In the genomic region with DNA sequence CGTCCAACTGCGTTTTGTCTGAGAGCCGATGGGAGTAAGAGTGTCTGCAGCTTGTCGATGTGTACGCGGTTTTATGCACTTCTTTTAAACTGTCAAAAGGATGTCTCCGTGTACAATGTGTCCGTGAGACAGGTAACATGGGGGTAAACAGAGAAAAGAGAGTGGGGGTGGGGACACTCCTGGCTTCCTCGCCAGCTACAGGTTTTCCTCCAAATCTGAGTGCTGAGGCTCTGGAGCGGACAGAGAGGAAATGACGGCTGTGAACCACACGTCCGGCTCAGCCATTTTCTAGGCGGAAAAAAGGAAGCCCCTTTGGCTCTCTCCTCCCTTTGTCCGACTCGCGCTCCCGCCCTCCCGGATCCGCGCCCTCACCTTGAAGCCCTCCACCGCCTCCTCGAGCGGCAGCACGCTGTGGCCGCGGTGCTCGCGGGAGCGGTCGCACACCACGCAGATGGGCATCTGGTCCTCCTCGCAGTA, we compare ENCODE assay signal across 1 cellular context.
TF ChIP-seq lines count a peak whose summit lies in the region.

No MANE protein-coding gene starts in this region.

TF ChIP-seq in HepG2, 621 proteins besides CTCF, POLR2A, EP300 and RAD21 (continued from another document and continues in another):
- TF ChIP-seq ZNF281 (CRISPR knock-in tag; IDR thresholded peaks at IDR 0.05; ENCODE audit: borderline replicate concordance) (0 out of 2 replicates have a peak, but pooled peaks have one; percentile 7), ZNF83 (CRISPR knock-in tag; IDR thresholded peaks at IDR 0.05; ENCODE audit: borderline replicate concordance) (0 out of 2 replicates have a peak, but pooled peaks have one; percentile 18), SRSF1 (optimal IDR thresholded peaks at IDR 0.05; ENCODE audit: low read depth, low read length) (no peak), ZNF816 (CRISPR knock-in tag; IDR thresholded peaks at IDR 0.05; ENCODE audit: borderline replicate concordance) (no peak), TSC22D2 (CRISPR knock-in tag; IDR thresholded peaks at IDR 0.05; ENCODE audit: borderline replicate concordance) (no peak), PHF8 (CRISPR knock-in tag; IDR thresholded peaks at IDR 0.05) (no peak), SMAD9 (CRISPR knock-in tag; IDR thresholded peaks at IDR 0.05) (0 out of 2 replicates have a peak, but pooled peaks have one; percentile 15), EZH2 (conservative IDR thresholded peaks at IDR 0.05; ENCODE audit: low read depth, low read length) (no peak), PRMT3 (CRISPR knock-in tag; IDR thresholded peaks at IDR 0.05; ENCODE audit: borderline replicate concordance, low read depth) (no peak; the same call in 1 of the 2 replicates), XRCC5 (optimal IDR thresholded peaks at IDR 0.05; ENCODE audit: low read length) (no peak), REL (CRISPR knock-in tag; conservative IDR thresholded peaks at IDR 0.05) (no peak), MAFG (CRISPR knock-in tag; IDR thresholded peaks at IDR 0.05) (no peak; the same call in 1 of the 2 replicates), ZNF44 (CRISPR knock-in tag; IDR thresholded peaks at IDR 0.05) (peak; percentile 8; the same call in 1 of the 2 replicates), TFE3 (CRISPR knock-in tag; IDR thresholded peaks at IDR 0.05) (no peak), NCOR1 (IDR thresholded peaks at IDR 0.05; ENCODE audit: borderline replicate concordance, low read length) (no peak), ATF6 (CRISPR knock-in tag; conservative IDR thresholded peaks at IDR 0.05) (0 out of 2 replicates have a peak, but pooled peaks have one; percentile 3), TOE1 (CRISPR knock-in tag; IDR thresholded peaks at IDR 0.05) (no peak), IRF9 (CRISPR knock-in tag; IDR thresholded peaks at IDR 0.05; ENCODE audit: borderline replicate concordance) (no peak), ZFYVE20 (CRISPR knock-in tag; IDR thresholded peaks at IDR 0.05; ENCODE audit: borderline replicate concordance, low read depth) (no peak), ZBTB7A (CRISPR knock-in tag; IDR thresholded peaks at IDR 0.05) (peak; percentile 69; the same call in 1 of the 2 replicates), ZNF75D (CRISPR knock-in tag; IDR thresholded peaks at IDR 0.05; ENCODE audit: borderline replicate concordance) (no peak), ZFP41 (CRISPR knock-in tag; IDR thresholded peaks at IDR 0.05; ENCODE audit: borderline replicate concordance) (0 out of 2 replicates have a peak, but pooled peaks have one; percentile 7), SOX6 (IDR thresholded peaks at IDR 0.05) (no peak), SOX6 (CRISPR knock-in tag; IDR thresholded peaks at IDR 0.05) (no peak), ZNF274 (CRISPR knock-in tag; IDR thresholded peaks at IDR 0.05) (no peak), ISL2 (CRISPR knock-in tag; IDR thresholded peaks at IDR 0.05) (no peak), FOSL1 (CRISPR knock-in tag; IDR thresholded peaks at IDR 0.05; ENCODE audit: borderline replicate concordance) (no peak), CC2D1A (CRISPR knock-in tag; IDR thresholded peaks at IDR 0.05) (0 out of 2 replicates have a peak, but pooled peaks have one; percentile 31), ARID5B (CRISPR knock-in tag; IDR thresholded peaks at IDR 0.05) (0 out of 2 replicates have a peak, but pooled peaks have one; percentile 12), ZBTB8A (CRISPR knock-in tag; IDR thresholded peaks at IDR 0.05; ENCODE audit: borderline replicate concordance, low read depth) (no peak), ATF7-NPFF (CRISPR knock-in tag; IDR thresholded peaks at IDR 0.05; ENCODE audit: low read depth) (no peak), ZNF780A (CRISPR knock-in tag; IDR thresholded peaks at IDR 0.05) (no peak), ZSCAN22 (CRISPR knock-in tag; IDR thresholded peaks at IDR 0.05) (no peak), MXD3 (CRISPR knock-in tag; IDR thresholded peaks at IDR 0.05) (peak; percentile 17; the same call in 1 of the 2 replicates)
- TF ChIP-seq, protein P1, sequence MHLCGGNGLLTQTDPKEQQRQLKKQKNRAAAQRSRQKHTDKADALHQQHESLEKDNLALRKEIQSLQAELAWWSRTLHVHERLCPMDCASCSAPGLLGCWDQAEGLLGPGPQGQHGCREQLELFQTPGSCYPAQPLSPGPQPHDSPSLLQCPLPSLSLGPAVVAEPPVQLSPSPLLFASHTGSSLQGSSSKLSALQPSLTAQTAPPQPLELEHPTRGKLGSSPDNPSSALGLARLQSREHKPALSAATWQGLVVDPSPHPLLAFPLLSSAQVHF (CRISPR knock-in tag; IDR thresholded peaks at IDR 0.05), result no peak
- TF ChIP-seq, protein P2, sequence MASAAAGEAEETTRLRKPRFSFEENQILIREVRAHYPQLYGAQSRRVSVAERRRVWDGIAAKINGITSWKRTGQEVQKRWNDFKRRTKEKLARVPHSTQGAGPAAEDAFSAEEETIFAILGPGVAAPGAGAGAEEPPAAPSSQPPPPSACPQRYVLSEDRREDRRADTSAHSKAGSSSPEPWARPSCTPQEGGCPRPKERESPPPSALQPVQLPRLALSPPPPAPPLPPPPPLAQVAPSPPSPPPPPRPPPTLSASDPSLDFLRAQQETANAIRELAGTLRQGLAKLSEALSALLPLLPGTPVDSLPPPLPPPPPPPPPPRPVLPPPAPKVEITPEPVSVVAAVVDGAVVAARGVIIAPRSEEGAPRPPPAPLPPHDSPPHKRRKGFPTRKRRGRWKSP (CRISPR knock-in tag; IDR thresholded peaks at IDR 0.05), result no peak
- TF ChIP-seq, protein P3, sequence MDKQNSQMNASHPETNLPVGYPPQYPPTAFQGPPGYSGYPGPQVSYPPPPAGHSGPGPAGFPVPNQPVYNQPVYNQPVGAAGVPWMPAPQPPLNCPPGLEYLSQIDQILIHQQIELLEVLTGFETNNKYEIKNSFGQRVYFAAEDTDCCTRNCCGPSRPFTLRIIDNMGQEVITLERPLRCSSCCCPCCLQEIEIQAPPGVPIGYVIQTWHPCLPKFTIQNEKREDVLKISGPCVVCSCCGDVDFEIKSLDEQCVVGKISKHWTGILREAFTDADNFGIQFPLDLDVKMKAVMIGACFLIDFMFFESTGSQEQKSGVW (CRISPR knock-in tag; IDR thresholded peaks at IDR 0.05; ENCODE audit: borderline replicate concordance), result 0 out of 2 replicates have a peak, but pooled peaks have one; percentile 53
- TF ChIP-seq, protein P4, sequence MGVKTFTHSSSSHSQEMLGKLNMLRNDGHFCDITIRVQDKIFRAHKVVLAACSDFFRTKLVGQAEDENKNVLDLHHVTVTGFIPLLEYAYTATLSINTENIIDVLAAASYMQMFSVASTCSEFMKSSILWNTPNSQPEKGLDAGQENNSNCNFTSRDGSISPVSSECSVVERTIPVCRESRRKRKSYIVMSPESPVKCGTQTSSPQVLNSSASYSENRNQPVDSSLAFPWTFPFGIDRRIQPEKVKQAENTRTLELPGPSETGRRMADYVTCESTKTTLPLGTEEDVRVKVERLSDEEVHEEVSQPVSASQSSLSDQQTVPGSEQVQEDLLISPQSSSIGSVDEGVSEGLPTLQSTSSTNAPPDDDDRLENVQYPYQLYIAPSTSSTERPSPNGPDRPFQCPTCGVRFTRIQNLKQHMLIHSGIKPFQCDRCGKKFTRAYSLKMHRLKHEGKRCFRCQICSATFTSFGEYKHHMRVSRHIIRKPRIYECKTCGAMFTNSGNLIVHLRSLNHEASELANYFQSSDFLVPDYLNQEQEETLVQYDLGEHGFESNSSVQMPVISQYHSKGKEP (CRISPR knock-in tag; IDR thresholded peaks at IDR 0.05), result no peak
- TF ChIP-seq, protein P5, sequence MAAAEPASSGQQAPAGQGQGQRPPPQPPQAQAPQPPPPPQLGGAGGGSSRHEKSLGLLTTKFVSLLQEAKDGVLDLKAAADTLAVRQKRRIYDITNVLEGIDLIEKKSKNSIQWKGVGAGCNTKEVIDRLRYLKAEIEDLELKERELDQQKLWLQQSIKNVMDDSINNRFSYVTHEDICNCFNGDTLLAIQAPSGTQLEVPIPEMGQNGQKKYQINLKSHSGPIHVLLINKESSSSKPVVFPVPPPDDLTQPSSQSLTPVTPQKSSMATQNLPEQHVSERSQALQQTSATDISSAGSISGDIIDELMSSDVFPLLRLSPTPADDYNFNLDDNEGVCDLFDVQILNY (CRISPR knock-in tag; conservative IDR thresholded peaks at IDR 0.05), result no peak
- TF ChIP-seq, protein P6, sequence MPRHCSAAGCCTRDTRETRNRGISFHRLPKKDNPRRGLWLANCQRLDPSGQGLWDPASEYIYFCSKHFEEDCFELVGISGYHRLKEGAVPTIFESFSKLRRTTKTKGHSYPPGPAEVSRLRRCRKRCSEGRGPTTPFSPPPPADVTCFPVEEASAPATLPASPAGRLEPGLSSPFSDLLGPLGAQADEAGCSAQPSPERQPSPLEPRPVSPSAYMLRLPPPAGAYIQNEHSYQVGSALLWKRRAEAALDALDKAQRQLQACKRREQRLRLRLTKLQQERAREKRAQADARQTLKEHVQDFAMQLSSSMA (CRISPR knock-in tag; IDR thresholded peaks at IDR 0.05), result no peak
